22 cellular contexts compared by ENCODE assay signal in genomic region chr15:63450884-63451225, GRCh38.
"Had no signal": no experiment of that assay in that cellular context is flagged by ENCODE, and none has a peak within 500 bp of the region (broad histone marks: within the 10 kb centered on the region; RNA-seq: fewer than 3 reads in every experiment).

No MANE protein-coding gene starts in this region.

- H3K4me1 ChIP-seq: prostate gland, right atrium auricular region had no signal

- H3K36me3 Mint-ChIP-seq: immature natural killer cell; naive thymus-derived CD4-positive, alpha-beta T cell; stimulated activated memory B cell treated with anti-CD40 and anti-IgM and Interleukin-4, amounts not matched to agents 10 μg/mL and 1 μg/mL and 100 μg/mL, for 72 hours had no signal

- H3K36me3 ChIP-seq: prostate gland, right atrium auricular region, spleen, thoracic aorta, tibial nerve, vagina had no signal

- H3K27me3 ChIP-seq: dorsolateral prefrontal cortex, right atrium auricular region, spleen, tibial nerve, vagina had no signal

- ATAC-seq: naive thymus-derived CD4-positive, alpha-beta T cell; stimulated activated memory B cell treated with anti-CD40 and anti-IgM and Interleukin-4, amounts not matched to agents 10 μg/mL and 1 μg/mL and 100 μg/mL, for 72 hours; stimulated activated naive CD8-positive, alpha-beta T cell treated with anti-CD3 and anti-CD28 coated beads, Interleukin-15, Interleukin-2, amounts not matched to agents 100 U/mL and 50 U/mL, for 24 hours had no signal

- H3K9me3 Mint-ChIP-seq: immature natural killer cell; naive thymus-derived CD4-positive, alpha-beta T cell; nephron; stimulated activated memory B cell treated with anti-CD40 and anti-IgM and Interleukin-4, amounts not matched to agents 10 μg/mL and 1 μg/mL and 100 μg/mL, for 72 hours had no signal

- H3K27ac ChIP-seq: dorsolateral prefrontal cortex, prostate gland, right atrium auricular region, skin epidermis, thoracic aorta, tibial nerve, vagina had no signal

- H3K9me3 ChIP-seq: prostate gland, right atrium auricular region, spleen, thoracic aorta, tibial nerve, vagina had no signal

- H3K4me3 ChIP-seq: dorsolateral prefrontal cortex, prostate gland, right atrium auricular region, skin epidermis, spleen, thoracic aorta, tibial nerve, vagina had no signal

- H3K27ac Mint-ChIP-seq: immature natural killer cell; naive thymus-derived CD4-positive, alpha-beta T cell; stimulated activated memory B cell treated with anti-CD40 and anti-IgM and Interleukin-4, amounts not matched to agents 10 μg/mL and 1 μg/mL and 100 μg/mL, for 72 hours had no signal

- H3K4me1 Mint-ChIP-seq: immature natural killer cell had no signal

- H3K27me3 Mint-ChIP-seq: stimulated activated memory B cell treated with anti-CD40 and anti-IgM and Interleukin-4, amounts not matched to agents 10 μg/mL and 1 μg/mL and 100 μg/mL, for 72 hours had no signal

- FAIRE-seq: frontal cortex, keratinocyte had no signal

- DNase-seq: cortex of kidney; dorsolateral prefrontal cortex; effector CD4-positive, alpha-beta T cell; hypothalamus; immature natural killer cell; mesenchymal stem cell; midbrain; naive thymus-derived CD4-positive, alpha-beta T cell; spleen; stimulated activated CD4-positive, alpha-beta T cell treated with anti-CD3 and anti-CD28 coated beads, Interleukin-4, amount 100 ng/mL, for 4 hours; stimulated activated naive CD8-positive, alpha-beta T cell treated with anti-CD3 and anti-CD28 coated beads, Interleukin-15, Interleukin-2, amounts not matched to agents 100 U/mL and 50 U/mL, for 24 hours; substantia nigra had no signal

- H3K4me3 Mint-ChIP-seq: immature natural killer cell; naive thymus-derived CD4-positive, alpha-beta T cell; nephron; stimulated activated memory B cell treated with anti-CD40 and anti-IgM and Interleukin-4, amounts not matched to agents 10 μg/mL and 1 μg/mL and 100 μg/mL, for 72 hours had no signal
